2 cellular contexts compared by ENCODE assay signal in the genomic region with DNA sequence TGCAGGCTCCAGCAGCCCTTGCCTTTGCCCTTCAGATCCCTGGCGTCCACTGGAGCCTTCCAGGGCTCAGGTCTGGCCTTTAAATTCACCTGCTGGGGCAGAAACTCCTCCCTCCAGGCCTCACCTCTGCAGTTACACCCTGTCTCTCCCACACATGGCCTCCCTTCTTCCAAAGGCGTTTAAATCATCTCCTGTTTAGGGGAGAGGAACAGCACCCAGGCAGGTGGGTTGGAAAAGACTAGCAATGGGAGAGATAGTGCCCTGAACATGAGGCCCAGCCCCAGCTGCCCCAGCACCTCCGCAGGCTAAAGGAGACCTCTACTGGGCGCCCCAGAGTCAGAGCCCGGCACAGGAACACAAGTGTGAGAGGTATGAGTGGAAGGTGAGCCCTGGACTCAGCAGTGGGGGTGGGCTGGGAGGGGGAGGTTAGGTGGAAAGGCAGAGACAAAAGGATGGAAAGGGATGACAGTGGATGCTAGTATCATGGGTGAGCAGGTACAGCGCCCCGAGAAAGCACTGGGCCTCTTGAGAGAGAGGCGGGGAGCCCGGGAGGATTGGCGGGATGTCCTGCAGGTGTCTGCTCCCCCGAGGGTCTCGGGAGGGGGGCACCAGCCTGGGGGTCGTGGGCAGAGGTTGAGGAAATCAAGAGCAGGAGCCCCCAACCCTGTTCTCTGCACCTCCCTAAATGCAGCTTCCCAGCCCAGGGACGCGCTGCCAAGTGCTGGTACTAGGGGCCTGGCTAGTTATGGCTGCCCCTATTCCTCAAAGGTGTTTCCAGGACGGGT.
TF ChIP-seq lines count a peak whose summit lies in the region.

A gene with protein sequence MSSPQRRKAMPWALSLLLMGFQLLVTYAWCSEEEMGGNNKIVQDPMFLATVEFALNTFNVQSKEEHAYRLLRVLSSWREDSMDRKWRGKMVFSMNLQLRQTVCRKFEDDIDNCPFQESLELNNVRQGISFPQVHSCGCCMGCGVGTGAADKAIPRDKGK (minus strand): TSS at position 51 of the 785 bp plus-strand sequence. CDS start 53 bp downstream, outside the sequence.

TF ChIP-seq in IMR-90, 13 proteins besides CTCF, POLR2A, EP300 and RAD21:
- TF ChIP-seq, protein P1, sequence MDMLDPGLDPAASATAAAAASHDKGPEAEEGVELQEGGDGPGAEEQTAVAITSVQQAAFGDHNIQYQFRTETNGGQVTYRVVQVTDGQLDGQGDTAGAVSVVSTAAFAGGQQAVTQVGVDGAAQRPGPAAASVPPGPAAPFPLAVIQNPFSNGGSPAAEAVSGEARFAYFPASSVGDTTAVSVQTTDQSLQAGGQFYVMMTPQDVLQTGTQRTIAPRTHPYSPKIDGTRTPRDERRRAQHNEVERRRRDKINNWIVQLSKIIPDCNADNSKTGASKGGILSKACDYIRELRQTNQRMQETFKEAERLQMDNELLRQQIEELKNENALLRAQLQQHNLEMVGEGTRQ (IDR thresholded peaks at IDR 0.05; ENCODE audit: low read depth, low read length), result no peak
- TF ChIP-seq NFE2L2 (IDR thresholded peaks at IDR 0.05; ENCODE audit: low read depth, low read length) (no peak), MAZ (IDR thresholded peaks at IDR 0.05; ENCODE audit: borderline replicate concordance, low read depth, low read length) (no peak), SMC3 (IDR thresholded peaks at IDR 0.05; ENCODE audit: low read depth, low read length) (no peak)

TF ChIP-seq in H1, 55 proteins besides CTCF, POLR2A, EP300 and RAD21:
- no peak for TF ChIP-seq KDM1A (IDR thresholded peaks at IDR 0.05; ENCODE audit: borderline replicate concordance, low read length)
- TF ChIP-seq SP2 (IDR thresholded peaks at IDR 0.05; ENCODE audit: low read length), result no peak
- TF ChIP-seq JUND (IDR thresholded peaks at IDR 0.05; ENCODE audit: low read length), result no peak
- TF ChIP-seq BRCA1 (IDR thresholded peaks at IDR 0.05; ENCODE audit: low read depth, low read length), result no peak
- TF ChIP-seq TAF7 (optimal IDR thresholded peaks at IDR 0.05; ENCODE audit: borderline replicate concordance, low read depth, low read length), result no peak
- TF ChIP-seq, protein P2, sequence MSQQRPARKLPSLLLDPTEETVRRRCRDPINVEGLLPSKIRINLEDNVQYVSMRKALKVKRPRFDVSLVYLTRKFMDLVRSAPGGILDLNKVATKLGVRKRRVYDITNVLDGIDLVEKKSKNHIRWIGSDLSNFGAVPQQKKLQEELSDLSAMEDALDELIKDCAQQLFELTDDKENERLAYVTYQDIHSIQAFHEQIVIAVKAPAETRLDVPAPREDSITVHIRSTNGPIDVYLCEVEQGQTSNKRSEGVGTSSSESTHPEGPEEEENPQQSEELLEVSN (IDR thresholded peaks at IDR 0.05), result no peak; the same call in none of the 2 replicates
- no peak for TF ChIP-seq ATF3 (IDR thresholded peaks at IDR 0.05; ENCODE audit: insufficient read depth, low read depth, low read length)
- no peak for TF ChIP-seq NANOG (IDR thresholded peaks at IDR 0.05; ENCODE audit: insufficient read depth, low read depth, low read length, poor library complexity, severe bottlenecking)
